Comparison of ENCODE assay signal across 29 cellular contexts in the genomic region with DNA sequence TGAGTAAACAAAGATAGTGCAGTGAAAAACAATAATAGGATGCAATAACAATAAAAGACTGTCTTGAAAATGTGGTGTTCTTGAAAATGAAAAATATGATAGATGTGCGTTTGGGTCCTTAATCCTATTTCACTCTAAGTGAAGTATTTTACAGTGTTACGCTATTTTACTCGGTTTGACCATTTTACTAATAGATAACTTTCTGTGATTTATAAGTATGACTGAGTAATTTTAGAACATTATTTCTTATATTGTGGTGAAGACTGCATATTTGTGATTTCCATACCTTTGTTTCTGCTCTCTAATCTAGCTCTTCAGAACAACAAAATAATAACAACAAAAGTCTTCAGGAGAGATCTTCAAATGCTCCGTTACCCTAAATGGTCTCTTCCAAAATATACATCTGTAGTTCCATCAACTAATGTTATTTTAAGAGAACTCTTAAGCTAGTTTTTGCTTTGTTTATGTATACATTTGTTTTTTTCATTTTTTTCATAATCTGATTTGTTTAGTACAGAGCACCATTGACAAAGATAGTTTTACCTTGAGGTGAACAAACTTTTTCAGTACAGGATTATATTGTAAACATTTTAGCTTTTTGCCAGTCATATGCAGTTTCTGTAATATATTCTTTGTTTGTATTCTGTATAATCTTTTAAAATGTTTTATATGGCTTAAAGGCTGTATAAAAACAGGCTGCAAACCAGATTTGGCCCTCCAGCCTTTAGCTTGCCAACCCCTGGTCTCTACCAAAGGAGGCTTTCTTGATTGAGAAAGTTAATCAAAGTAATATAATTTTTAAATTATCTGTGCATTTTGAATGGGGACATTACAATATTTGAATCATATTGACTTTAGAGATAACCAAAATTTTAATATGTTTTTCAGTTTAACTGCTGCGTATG.
"Had no signal": no experiment of that assay in that cellular context is flagged by ENCODE, and none has a peak within 500 bp of the region (broad histone marks: within the 10 kb centered on the region; RNA-seq: fewer than 3 reads in every experiment).

No MANE protein-coding gene starts in this region.

- H3K79me2 ChIP-seq: hepatocyte had no signal

- H3K4me3 Mint-ChIP-seq: dendritic cell treated with granulocyte-macrophage colony-stimulating factor and Interleukin-4, amounts not matched to agents 40 ng/mL and 50 ng/mL, for 4 days; effector memory CD8-positive, alpha-beta T cell; endodermal cell had no signal

- H3K27ac ChIP-seq: colonic mucosa, coronary artery, dorsolateral prefrontal cortex, epithelial cell of prostate, esophagus muscularis mucosa, esophagus squamous epithelium, foreskin keratinocyte, gastrocnemius medialis, gastroesophageal sphincter, heart left ventricle, heart right ventricle, hepatocyte had no signal

- H3K9me3 Mint-ChIP-seq: dendritic cell treated with granulocyte-macrophage colony-stimulating factor and Interleukin-4, amounts not matched to agents 40 ng/mL and 50 ng/mL, for 4 days; endodermal cell had no signal

- H3K27me3 ChIP-seq: colonic mucosa, dorsolateral prefrontal cortex, esophagus muscularis mucosa, esophagus squamous epithelium, foreskin keratinocyte, gastrocnemius medialis, gastroesophageal sphincter, heart left ventricle, heart right ventricle, hepatocyte had no signal

- H3K9me3 ChIP-seq: colonic mucosa, esophagus muscularis mucosa, esophagus squamous epithelium, gastrocnemius medialis, gastroesophageal sphincter, heart left ventricle, heart right ventricle had no signal

- H3K36me3 ChIP-seq: colonic mucosa, esophagus muscularis mucosa, esophagus squamous epithelium, gastrocnemius medialis, gastroesophageal sphincter, heart left ventricle, heart right ventricle had no signal

- H2AFZ ChIP-seq: hepatocyte had no signal

- H3K4me2 ChIP-seq: hepatocyte had no signal

- FAIRE-seq: endometrium, endothelial cell of umbilical vein, frontal cortex had no signal

- H3K4me1 ChIP-seq: colonic mucosa, esophagus muscularis mucosa, esophagus squamous epithelium, foreskin keratinocyte, gastrocnemius medialis, gastroesophageal sphincter, heart left ventricle, heart right ventricle had no signal

- H3K4me3 ChIP-seq: colonic mucosa, coronary artery, dorsolateral prefrontal cortex, esophagus muscularis mucosa, esophagus squamous epithelium, gastrocnemius medialis, gastroesophageal sphincter, heart left ventricle, heart right ventricle, hepatocyte had no signal

- H3K27me3 Mint-ChIP-seq: dendritic cell treated with granulocyte-macrophage colony-stimulating factor and Interleukin-4, amounts not matched to agents 40 ng/mL and 50 ng/mL, for 4 days; effector memory CD8-positive, alpha-beta T cell had no signal

- DNase-seq: colonic mucosa; cortex of kidney; dermis blood vessel endothelial cell; dorsolateral prefrontal cortex; effector CD4-positive, alpha-beta T cell; effector CD8-positive, alpha-beta T cell; effector memory CD4-positive, alpha-beta T cell; effector memory CD8-positive, alpha-beta T cell; endodermal cell; erythroblast; esophagus squamous epithelium; foreskin fibroblast; foreskin keratinocyte; foreskin melanocyte; gastrocnemius medialis; glutamatergic neuron; head of caudate nucleus; heart left ventricle; heart right ventricle had no signal

- H3K27ac Mint-ChIP-seq: dendritic cell treated with granulocyte-macrophage colony-stimulating factor and Interleukin-4, amounts not matched to agents 40 ng/mL and 50 ng/mL, for 4 days; effector memory CD8-positive, alpha-beta T cell; endodermal cell had no signal

- ATAC-seq: effector memory CD8-positive, alpha-beta T cell; esophagus mucosa; foreskin keratinocyte; gastrocnemius medialis; gastroesophageal sphincter; heart left ventricle; heart right ventricle had no signal
